8 cellular contexts compared by ENCODE assay signal in genomic region chr5:137753227-137753985, GRCh38. TPM values are rescaled to one million over a fixed set of nuclear protein-coding genes. Genes with fewer than 3 reads are reported as not detected.
DNase-seq lines count a peak whose midpoint lies in the region; TF ChIP-seq lines count a peak whose summit lies in the region.

No MANE protein-coding gene starts in this region.

- H3K79me2 ChIP-seq in Karpas-422 (ENCODE audit: low read length) = peaks cover 27% of the 10 kb centered on the region

- peaks cover 17% of the 10 kb centered on the region for H3K36me3 ChIP-seq in Karpas-422 (ENCODE audit: insufficient read depth, low read length)
- no peaks in the 10 kb centered on the region for H3K36me3 ChIP-seq in uterus

- intact Hi-C loops in uterus (cut with DNase I; ENCODE audit: low total_unique reads) = no loop called here

- H3K27me3 ChIP-seq in Karpas-422 (ENCODE audit: low read length) (no peaks in the 10 kb centered on the region), uterus (no peaks in the 10 kb centered on the region)

- H2AFZ ChIP-seq in Karpas-422 (ENCODE audit: low read length) = no peak overlapping the region

- H3K4me1 ChIP-seq in Karpas-422 (ENCODE audit: low read length) (peaks cover 36% of the 10 kb centered on the region), uterus (peaks cover 0 to 4% of the 10 kb centered on the region in 2 donors)

- H3K9me2 ChIP-seq in Karpas-422 (replicated peaks; ENCODE audit: insufficient read depth, low read length) = no peaks in the 10 kb centered on the region

- H3K27ac ChIP-seq in Karpas-422 (ENCODE audit: low read length) (peak overlapping the region; percentile 77; the same call in 1 of the 2 replicates), uterus (peak overlapping the region; percentile 98 to 100)

- peak overlapping the region; percentile 97 for H3K9ac ChIP-seq in Karpas-422 (ENCODE audit: low read length)

- H3K27me3 Mint-ChIP-seq in nephron progenitor cell (ENCODE audit: low read depth, poor library complexity) = peaks cover 15% of the 10 kb centered on the region

- peak overlapping the region; percentile 79 for H3K4me2 ChIP-seq in Karpas-422 (ENCODE audit: low read depth, low read length, poor library complexity, severe bottlenecking)

- peaks cover 28% of the 10 kb centered on the region for H3K36me3 Mint-ChIP-seq in nephron progenitor cell (ENCODE audit: low read depth)

- peak overlapping the region; percentile 78 for H3K4me3 ChIP-seq in Karpas-422 (ENCODE audit: low read length)
- peak overlapping the region; percentile 64 to 95 for H3K4me3 ChIP-seq in uterus

- H3K27ac Mint-ChIP-seq in nephron progenitor cell = peak overlapping the region; percentile 100

- DNase-seq in AG08395 (ENCODE audit: low spot score) = peak; percentile 16
- DNase-seq in GM20000 (ENCODE audit: low spot score) = peak; percentile 47
- peak; percentile 67 for DNase-seq in Karpas-422
- DNase-seq in activated T-helper 1 cell treated with Interleukin-2 at 50 U/mL for 16 hours (ENCODE audit: low read depth) = peak; percentile 22
- DNase-seq in fibroblast of gingiva (ENCODE audit: low read depth) = peak; percentile 4
- DNase-seq in nephron progenitor cell = peak; percentile 66
- peak in 1 of 2 donors; percentile 32 for DNase-seq in uterus
- no peak for DNase-seq in NCI-H2171 (lab: John Stamatoyannopoulos, UW)

- no peak for TF ChIP-seq POLR2A in uterus (IDR thresholded peaks at IDR 0.05)

- peak overlapping the region; percentile 98 for H3K4me3 Mint-ChIP-seq in nephron progenitor cell

- TF ChIP-seq CTCF in GM20000 (IDR thresholded peaks at IDR 0.05; ENCODE audit: extremely low read depth, missing control alignments) (no peak), nephron progenitor cell (IDR thresholded peaks at IDR 0.05) (no peak), uterus (IDR thresholded peaks at IDR 0.05) (no peak)

- peaks cover 28% of the 10 kb centered on the region for H3K4me1 Mint-ChIP-seq in nephron progenitor cell

- H3K9me3 ChIP-seq in Karpas-422 (ENCODE audit: low read length) (no peaks in the 10 kb centered on the region), uterus (no peaks in the 10 kb centered on the region)

- peaks cover 43% of the 10 kb centered on the region for H4K20me1 ChIP-seq in Karpas-422 (ENCODE audit: insufficient read depth, low read depth, low read length)

- H3K9me3 Mint-ChIP-seq in nephron progenitor cell = no peaks in the 10 kb centered on the region

RNA-seq across cellular contexts. Expression of gene HNRNPA0, which starts 0.8 kb away (rescaled TPM):
- total RNA-seq in Karpas-422 (2014; rRNA removed; shearing (Covaris generic); ENCODE audit: low replicate concordance) = 6.7 and 10.5 TPM in 2 replicates
- 10 to 100 TPM in 2 of 4 donors, 1 to 10 TPM in 2; 5.9 to 44.7 (median 21.0) TPM for total RNA-seq in uterus

RNA-seq across cellular contexts. Expression of gene KLHL3, which starts 17.5 kb away (rescaled TPM):
- 0.36 and 0.67 TPM in 2 replicates for total RNA-seq in Karpas-422 (2014; rRNA removed; shearing (Covaris generic); ENCODE audit: low replicate concordance)
- total RNA-seq in uterus = 10 to 100 TPM in 2 of 4 donors, 1 to 10 TPM in 2; 3.1 to 21.8 (median 8.9) TPM
